12 cellular contexts compared by ENCODE assay signal in genomic region chr10:119537953-119538630, GRCh38. TPM values are rescaled to one million over a fixed set of nuclear protein-coding genes. Genes with fewer than 3 reads are reported as not detected.
DNase-seq lines count a peak whose midpoint lies in the region; ATAC-seq and FAIRE-seq lines count a peak whose summit lies in the region.
"Had no signal": no experiment of that assay in that cellular context is flagged by ENCODE, and none has a peak within 500 bp of the region (broad histone marks: within the 10 kb centered on the region; RNA-seq: fewer than 3 reads in every experiment).

No MANE protein-coding gene starts in this region.

- peak overlapping the region; percentile 88 for H3K4me3 Mint-ChIP-seq in stimulated activated naive CD8-positive, alpha-beta T cell treated with anti-CD3 and anti-CD28 coated beads, Interleukin-15, Interleukin-2, amounts not matched to agents 100 ng/mL and 50 ng/mL, for 24 hours

- H3K27me3 ChIP-seq in muscle layer of duodenum (ENCODE audit: low read depth, low read length): no peaks in the 10 kb centered on the region
- H3K27me3 ChIP-seq: MG63 had no signal

- intact Hi-C loops in left ventricle myocardium superior (cut with micrococcal nuclease): no loop called here

- H3K4me1 ChIP-seq in muscle layer of duodenum (ENCODE audit: control insufficient read depth in 1 of 2, insufficient read depth in 2 of 2, low read length in 2 of 2): peaks cover 17 to 60% of the 10 kb centered on the region in 2 donors

- ATAC-seq in stimulated activated naive CD8-positive, alpha-beta T cell treated with anti-CD3 and anti-CD28 coated beads, Interleukin-15, Interleukin-2, amounts not matched to agents 100 U/mL and 50 U/mL, for 24 hours: no peak
- ATAC-seq in activated naive CD4-positive, alpha-beta T cell treated with anti-CD3 and anti-CD28 coated beads, Interleukin-2, amount 50 U/mL, for 72 hours: no peak
- ATAC-seq in left ventricle myocardium superior: no peak

- peak overlapping the region; percentile 16 to 39 for H3K4me3 ChIP-seq in muscle layer of duodenum (ENCODE audit: low read depth in 1 of 2, low read length in 2 of 2)
- H3K4me3 ChIP-seq: left ventricle myocardium inferior, MG63 had no signal

- H3K36me3 Mint-ChIP-seq in stimulated activated naive CD8-positive, alpha-beta T cell treated with anti-CD3 and anti-CD28 coated beads, Interleukin-15, Interleukin-2, amounts not matched to agents 100 ng/mL and 50 ng/mL, for 24 hours (ENCODE audit: low read depth): peaks cover 46% of the 10 kb centered on the region
- H3K36me3 Mint-ChIP-seq in activated naive CD4-positive, alpha-beta T cell treated with anti-CD3 and anti-CD28 coated beads, Interleukin-2, amount 50 U/mL, for 72 hours: peaks cover 31 to 32% of the 10 kb centered on the region in 2 donors

- no peak for DNase-seq in stimulated activated naive CD8-positive, alpha-beta T cell treated with anti-CD3 and anti-CD28 coated beads, Interleukin-15, Interleukin-2, amounts not matched to agents 100 U/mL and 50 U/mL, for 24 hours
- DNase-seq in activated naive CD4-positive, alpha-beta T cell treated with anti-CD3 and anti-CD28 coated beads, Interleukin-2, amount 50 U/mL, for 72 hours (ENCODE audit: low spot score in 2 of 2): no peak
- DNase-seq in HTR-8/SVneo (ENCODE audit: insufficient read length, low spot score): no peak
- no peak for DNase-seq in SIG-M5 treated with dmso at 0.1 percent for 504 hours (lab: John Stamatoyannopoulos, UW; ENCODE audit: unreplicated experiment)
- no peak for DNase-seq in NCI-H526 (lab: John Stamatoyannopoulos, UW)
- DNase-seq in left ventricle myocardium superior: no peak
- DNase-seq: left ventricle myocardium inferior, MG63, NCI-H2171 treated with DMSO at 0.1 percent for 48 hours, T1000 had no signal

- H3K9me3 Mint-ChIP-seq in stimulated activated naive CD8-positive, alpha-beta T cell treated with anti-CD3 and anti-CD28 coated beads, Interleukin-15, Interleukin-2, amounts not matched to agents 100 ng/mL and 50 ng/mL, for 24 hours: no peaks in the 10 kb centered on the region
- no peaks in the 10 kb centered on the region for H3K9me3 Mint-ChIP-seq in activated naive CD4-positive, alpha-beta T cell treated with anti-CD3 and anti-CD28 coated beads, Interleukin-2, amount 50 U/mL, for 72 hours

- no peaks in the 10 kb centered on the region for H3K36me3 ChIP-seq in muscle layer of duodenum (ENCODE audit: control insufficient read depth in 1 of 2, insufficient read depth in 2 of 2, low read length in 2 of 2)
- H3K36me3 ChIP-seq: left ventricle myocardium inferior, MG63 had no signal

- H3K4me1 Mint-ChIP-seq in stimulated activated naive CD8-positive, alpha-beta T cell treated with anti-CD3 and anti-CD28 coated beads, Interleukin-15, Interleukin-2, amounts not matched to agents 100 ng/mL and 50 ng/mL, for 24 hours (ENCODE audit: low read depth): peaks cover 82% of the 10 kb centered on the region

- H3K27ac Mint-ChIP-seq in stimulated activated naive CD8-positive, alpha-beta T cell treated with anti-CD3 and anti-CD28 coated beads, Interleukin-15, Interleukin-2, amounts not matched to agents 100 ng/mL and 50 ng/mL, for 24 hours: peak overlapping the region; percentile 94
- peak overlapping the region; percentile 93 to 95 for H3K27ac Mint-ChIP-seq in activated naive CD4-positive, alpha-beta T cell treated with anti-CD3 and anti-CD28 coated beads, Interleukin-2, amount 50 U/mL, for 72 hours

- H3K27ac ChIP-seq in muscle layer of duodenum (ENCODE audit: low read length): peak overlapping the region; percentile 20
- H3K27ac ChIP-seq: left ventricle myocardium inferior had no signal

- no peak for FAIRE-seq in HTR-8/SVneo (lab: Jason Lieb, UNC)

- no peaks in the 10 kb centered on the region for H3K9me3 ChIP-seq in muscle layer of duodenum (ENCODE audit: control insufficient read depth in 1 of 2, low read length in 2 of 2)
- H3K9me3 ChIP-seq: left ventricle myocardium inferior, MG63 had no signal

- H3K27me3 Mint-ChIP-seq in stimulated activated naive CD8-positive, alpha-beta T cell treated with anti-CD3 and anti-CD28 coated beads, Interleukin-15, Interleukin-2, amounts not matched to agents 100 ng/mL and 50 ng/mL, for 24 hours: no peaks in the 10 kb centered on the region

RNA-seq across cellular contexts. Expression of gene RGS10, which starts 4.4 kb away (rescaled TPM):
- total RNA-seq in activated naive CD4-positive, alpha-beta T cell treated with anti-CD3 and anti-CD28 coated beads, Interleukin-2, amount 50 U/mL, for 72 hours: 100 to 1,000 TPM; 183 to 251 TPM
- total RNA-seq in left ventricle myocardium superior: 7.0 TPM

RNA-seq across cellular contexts. Expression of gene TIAL1, which starts 58.7 kb away (rescaled TPM):
- total RNA-seq in activated naive CD4-positive, alpha-beta T cell treated with anti-CD3 and anti-CD28 coated beads, Interleukin-2, amount 50 U/mL, for 72 hours: 100 to 1,000 TPM; 208 to 219 TPM
- total RNA-seq in left ventricle myocardium superior: 78.1 TPM

Comparison
In these comparisons a context has a peak if more than half of its experiments do, and no peak if none do; other contexts are left out.
1. RNA of gene RGS10, which starts 4.4 kb away (total RNA-seq): 183 to 251 TPM in activated naive CD4-positive, alpha-beta T cell treated with anti-CD3 and anti-CD28 coated beads, Interleukin-2, amount 50 U/mL, for 72 hours; 7.0 TPM in left ventricle myocardium superior (single experiment); every median in the first group is over 10 times any median in the second.